Comparison of ENCODE assay signal across 8 cellular contexts in the genomic region with DNA sequence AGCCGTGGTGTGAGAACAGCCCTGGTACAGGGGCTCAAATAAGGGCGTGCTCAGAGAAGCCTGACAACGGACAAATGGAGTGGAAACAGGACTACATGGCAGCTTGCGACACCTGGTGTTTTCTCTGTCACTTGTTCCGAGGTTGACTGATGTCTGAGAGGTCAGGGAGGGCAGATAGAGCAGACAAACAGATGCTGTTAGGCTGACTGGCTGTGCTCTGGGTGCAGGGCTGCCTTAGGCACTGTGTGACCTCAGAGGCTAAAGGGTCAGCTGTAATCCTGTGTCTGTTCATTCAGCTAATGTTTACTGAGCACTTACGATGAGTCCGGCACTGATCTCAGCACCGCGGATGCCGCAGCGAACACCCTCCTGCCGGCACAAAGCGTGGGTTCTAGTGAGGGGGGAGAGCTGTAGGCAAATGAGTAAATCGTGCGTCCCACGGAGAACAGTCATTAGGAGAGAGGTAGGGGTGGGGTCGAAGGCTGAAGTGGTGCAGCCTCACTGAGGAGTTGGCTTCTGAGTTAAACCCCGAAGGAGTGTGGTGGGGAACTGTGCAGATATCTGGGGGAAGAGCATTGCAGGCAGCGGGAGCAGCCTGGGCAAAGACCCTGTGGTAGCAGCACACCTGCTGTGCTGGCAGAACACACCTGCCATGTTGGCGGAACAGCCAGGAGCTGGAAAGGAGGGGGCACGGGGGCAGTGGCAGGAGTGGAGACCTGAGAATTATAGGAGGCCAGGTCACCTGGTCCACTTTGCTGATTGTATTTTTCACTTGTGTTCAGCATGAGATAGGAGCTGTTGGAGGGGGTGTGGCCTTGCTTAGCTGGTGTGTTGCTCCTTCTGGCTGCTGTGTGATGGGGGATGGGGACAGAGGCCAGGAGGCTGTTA. TPM values are rescaled to one million over a fixed set of nuclear protein-coding genes. Genes with fewer than 3 reads are reported as not detected.
DNase-seq lines count a peak whose midpoint lies in the region; ATAC-seq lines count a peak whose summit lies in the region.

No MANE protein-coding gene starts in this region.

- peak overlapping the region; percentile 38 for H2BK12ac ChIP-seq in trophoblast cell (ENCODE audit: low read length)

- DNase-seq in activated CD4-positive, alpha-beta T cell treated with anti-CD3 and anti-CD28 coated beads, Interleukin-2, amount 10 ng/mL, durations not matched to agents 7 days and 5 days, result no peak
- no peak for DNase-seq in activated CD4-positive, alpha-beta T cell treated with anti-CD3 and anti-CD28 coated beads for 4 hours
- peak; percentile 6 for DNase-seq in NCI-H2227 treated with DMSO at 0.1 percent for 48 hours (lab: John Stamatoyannopoulos, UW)
- peak in 1 of 2 donors; percentile 30 for DNase-seq in trophoblast cell
- no peak for DNase-seq in activated T-helper 2 cell treated with anti-CD3 and anti-CD28 coated beads, Interferon-gamma antibody, Interleukin-2, Interleukin-4, amounts not matched to agents 10 μg/mL and 5 μg/mL and 100 μg/mL, durations not matched to agents 14 hours and 24 hours and 36 hours (ENCODE audit: low spot score)
- DNase-seq in dermis blood vessel endothelial cell, result no peak
- no peak for DNase-seq in effector memory CD4-positive, alpha-beta T cell

- H3K27me3 Mint-ChIP-seq in activated CD4-positive, alpha-beta T cell treated with anti-CD3 and anti-CD28 coated beads, Interleukin-2, amount 10 ng/mL, durations not matched to agents 7 days and 5 days, result no peaks in the 10 kb centered on the region
- H3K27me3 Mint-ChIP-seq in activated T-helper 2 cell treated with anti-CD3 and anti-CD28 coated beads, Interferon-gamma antibody, Interleukin-2, Interleukin-4, amounts not matched to agents 10 μg/mL and 5 μg/mL and 100 μg/mL, durations not matched to agents 14 hours and 24 hours and 36 hours (ENCODE audit: low read depth), result no peaks in the 10 kb centered on the region

- H3K79me2 ChIP-seq in trophoblast cell (ENCODE audit: control insufficient read depth, insufficient read depth, low read length, poor library complexity), result peaks cover 10% of the 10 kb centered on the region

- WGBS in trophoblast cell (ENCODE audit: extremely low coverage, insufficient coverage, insufficient read length), result no CpG with 5 or more reads among the region's 21 CpGs

- peak; percentile 91 for ATAC-seq in HG02759 (IDR thresholded peaks at IDR 0.05; ENCODE audit: unreplicated experiment)

- intact Hi-C loops in activated T-helper 2 cell treated with anti-CD3 and anti-CD28 coated beads, Interferon-gamma antibody, Interleukin-2, Interleukin-4, amounts not matched to agents 10 μg/mL and 5 μg/mL and 100 μg/mL, durations not matched to agents 14 hours and 24 hours and 36 hours (cut with micrococcal nuclease), result no loop called here

- H3K4ac ChIP-seq in trophoblast cell (ENCODE audit: low read depth, low read length), result peak overlapping the region; percentile 11

- H2BK120ac ChIP-seq in trophoblast cell (ENCODE audit: insufficient read depth, low read length, poor library complexity), result peak overlapping the region; percentile 34

- H3K9me3 Mint-ChIP-seq in activated CD4-positive, alpha-beta T cell treated with anti-CD3 and anti-CD28 coated beads, Interleukin-2, amount 10 ng/mL, durations not matched to agents 7 days and 5 days, result no peaks in the 10 kb centered on the region
- no peaks in the 10 kb centered on the region for H3K9me3 Mint-ChIP-seq in activated T-helper 2 cell treated with anti-CD3 and anti-CD28 coated beads, Interferon-gamma antibody, Interleukin-2, Interleukin-4, amounts not matched to agents 10 μg/mL and 5 μg/mL and 100 μg/mL, durations not matched to agents 14 hours and 24 hours and 36 hours

- H4K91ac ChIP-seq in trophoblast cell (ENCODE audit: low read depth, low read length), result peak overlapping the region; percentile 90

- no peak overlapping the region for H3K9ac ChIP-seq in trophoblast cell (ENCODE audit: low read length)

- CTCF ChIA-PET in activated CD4-positive, alpha-beta T cell treated with anti-CD3 and anti-CD28 coated beads, Interleukin-2, amount 10 ng/mL, durations not matched to agents 7 days and 5 days (lab: Charles Lee), result interaction anchor here (0.6 to 2.4 kb wide), 5 partner anchors 11 to 1704 kb away, joined by 3 to 13 read pairs (median 5); no protein-coding TSS in a partner anchor

- H3K4me1 Mint-ChIP-seq in activated CD4-positive, alpha-beta T cell treated with anti-CD3 and anti-CD28 coated beads, Interleukin-2, amount 10 ng/mL, durations not matched to agents 7 days and 5 days, result no peaks in the 10 kb centered on the region
- H3K4me1 Mint-ChIP-seq in activated T-helper 2 cell treated with anti-CD3 and anti-CD28 coated beads, Interferon-gamma antibody, Interleukin-2, Interleukin-4, amounts not matched to agents 10 μg/mL and 5 μg/mL and 100 μg/mL, durations not matched to agents 14 hours and 24 hours and 36 hours (ENCODE audit: low read depth), result no peaks in the 10 kb centered on the region

- no peak overlapping the region for H2AFZ ChIP-seq in trophoblast cell (ENCODE audit: insufficient read depth, low read length, poor library complexity)

- peak overlapping the region; percentile 52 for H4K8ac ChIP-seq in trophoblast cell (ENCODE audit: low read depth, low read length)

- H3K4me1 ChIP-seq in trophoblast cell (ENCODE audit: control insufficient read depth in 1 of 2, insufficient read depth in 2 of 2, low read length in 2 of 2), result peaks cover 44 to 53% of the 10 kb centered on the region in 2 experiments
- H3K4me1 ChIP-seq in effector memory CD4-positive, alpha-beta T cell (ENCODE audit: control insufficient read depth, insufficient read depth, low read length, poor library complexity, severe bottlenecking), result no peaks in the 10 kb centered on the region

- POLR2A ChIA-PET in activated CD4-positive, alpha-beta T cell treated with anti-CD3 and anti-CD28 coated beads, Interleukin-2, amount 10 ng/mL, durations not matched to agents 7 days and 5 days (lab: Charles Lee), result interaction anchor here (0.6 kb wide), 1 partner anchor 8 kb away, joined by 3 read pairs; no protein-coding TSS in a partner anchor

- H3K14ac ChIP-seq in trophoblast cell (ENCODE audit: low read length), result peak overlapping the region; percentile 32

- peak overlapping the region; percentile 15 for H3K18ac ChIP-seq in trophoblast cell (ENCODE audit: low read length)

- H4K12ac ChIP-seq in trophoblast cell (ENCODE audit: low read depth, low read length), result no peak overlapping the region

- peak overlapping the region; percentile 87 for H3K27ac ChIP-seq in trophoblast cell (ENCODE audit: low read depth, low read length)
- no peak overlapping the region for H3K27ac ChIP-seq in effector memory CD4-positive, alpha-beta T cell (ENCODE audit: insufficient read depth, low read length, poor library complexity, severe bottlenecking)

- H3K9me3 ChIP-seq in trophoblast cell (ENCODE audit: insufficient read depth, low read depth, low read length), result peaks cover 8% of the 10 kb centered on the region
- H3K9me3 ChIP-seq in effector memory CD4-positive, alpha-beta T cell (ENCODE audit: control insufficient read depth, low read length), result no peaks in the 10 kb centered on the region

- no peaks in the 10 kb centered on the region for H3K36me3 Mint-ChIP-seq in activated CD4-positive, alpha-beta T cell treated with anti-CD3 and anti-CD28 coated beads, Interleukin-2, amount 10 ng/mL, durations not matched to agents 7 days and 5 days (ENCODE audit: low read depth)
- H3K36me3 Mint-ChIP-seq in activated T-helper 2 cell treated with anti-CD3 and anti-CD28 coated beads, Interferon-gamma antibody, Interleukin-2, Interleukin-4, amounts not matched to agents 10 μg/mL and 5 μg/mL and 100 μg/mL, durations not matched to agents 14 hours and 24 hours and 36 hours (ENCODE audit: low read depth), result peaks cover 11% of the 10 kb centered on the region

- peak overlapping the region; percentile 58 for H3K27ac Mint-ChIP-seq in activated CD4-positive, alpha-beta T cell treated with anti-CD3 and anti-CD28 coated beads, Interleukin-2, amount 10 ng/mL, durations not matched to agents 7 days and 5 days
- no peak overlapping the region for H3K27ac Mint-ChIP-seq in activated T-helper 2 cell treated with anti-CD3 and anti-CD28 coated beads, Interferon-gamma antibody, Interleukin-2, Interleukin-4, amounts not matched to agents 10 μg/mL and 5 μg/mL and 100 μg/mL, durations not matched to agents 14 hours and 24 hours and 36 hours

- H2AK5ac ChIP-seq in trophoblast cell (ENCODE audit: low read length), result peak overlapping the region; percentile 19

- no peak overlapping the region for H3K4me3 Mint-ChIP-seq in activated CD4-positive, alpha-beta T cell treated with anti-CD3 and anti-CD28 coated beads, Interleukin-2, amount 10 ng/mL, durations not matched to agents 7 days and 5 days
- H3K4me3 Mint-ChIP-seq in activated T-helper 2 cell treated with anti-CD3 and anti-CD28 coated beads, Interferon-gamma antibody, Interleukin-2, Interleukin-4, amounts not matched to agents 10 μg/mL and 5 μg/mL and 100 μg/mL, durations not matched to agents 14 hours and 24 hours and 36 hours (ENCODE audit: low read depth), result no peak overlapping the region

- no peak overlapping the region for H3K4me3 ChIP-seq in trophoblast cell (ENCODE audit: low read depth, low read length)
- H3K4me3 ChIP-seq in effector memory CD4-positive, alpha-beta T cell (ENCODE audit: insufficient read depth, low read depth, low read length, poor library complexity, severe bottlenecking), result no peak overlapping the region

- peak overlapping the region; percentile 41 for H2BK5ac ChIP-seq in trophoblast cell (ENCODE audit: low read depth, low read length, poor library complexity)

- H3K27me3 ChIP-seq in trophoblast cell (ENCODE audit: insufficient read depth, low read length), result no peaks in the 10 kb centered on the region
- H3K27me3 ChIP-seq in effector memory CD4-positive, alpha-beta T cell (replicated peaks; ENCODE audit: control insufficient read depth, insufficient read depth, low read length, poor library complexity, severe bottlenecking), result no peaks in the 10 kb centered on the region

- H3K4me2 ChIP-seq in trophoblast cell (ENCODE audit: low read length), result peak overlapping the region; percentile 3

- H3K79me1 ChIP-seq in trophoblast cell (ENCODE audit: low read length), result peaks cover 28% of the 10 kb centered on the region

- H3K36me3 ChIP-seq in trophoblast cell (ENCODE audit: control insufficient read depth in 1 of 2, insufficient read depth in 2 of 2, low read length in 2 of 2), result peaks cover 35 to 55% of the 10 kb centered on the region in 2 experiments
- H3K36me3 ChIP-seq in effector memory CD4-positive, alpha-beta T cell (ENCODE audit: control insufficient read depth, insufficient read depth, low read length), result no peaks in the 10 kb centered on the region

- H3K23ac ChIP-seq in trophoblast cell (ENCODE audit: low read length), result no peak overlapping the region

RNA-seq across cellular contexts. Expression of gene GPT2, which starts 35.0 kb away (rescaled TPM):
- 1 to 10 TPM; 3.9 to 4.0 TPM for total RNA-seq in activated CD4-positive, alpha-beta T cell treated with anti-CD3 and anti-CD28 coated beads, Interleukin-2, amount 10 ng/mL, durations not matched to agents 7 days and 5 days
- 73.2 and 77.7 TPM in 2 replicates for polyA plus RNA-seq in trophoblast cell (2013)
- total RNA-seq in activated T-helper 2 cell treated with anti-CD3 and anti-CD28 coated beads, Interferon-gamma antibody, Interleukin-2, Interleukin-4, amounts not matched to agents 10 μg/mL and 5 μg/mL and 100 μg/mL, durations not matched to agents 14 hours and 24 hours and 36 hours, result 12.9 and 13.5 TPM in 2 replicates
- total RNA-seq in dermis blood vessel endothelial cell, result 8.2 and 10.4 TPM in 2 replicates

RNA-seq across cellular contexts. Expression of gene DNAJA2, which starts 54.3 kb away (rescaled TPM):
- 10 to 100 TPM; 52.8 to 54.5 TPM for total RNA-seq in activated CD4-positive, alpha-beta T cell treated with anti-CD3 and anti-CD28 coated beads, Interleukin-2, amount 10 ng/mL, durations not matched to agents 7 days and 5 days
- 76.0 and 76.3 TPM in 2 replicates for polyA plus RNA-seq in trophoblast cell (2013)
- total RNA-seq in activated T-helper 2 cell treated with anti-CD3 and anti-CD28 coated beads, Interferon-gamma antibody, Interleukin-2, Interleukin-4, amounts not matched to agents 10 μg/mL and 5 μg/mL and 100 μg/mL, durations not matched to agents 14 hours and 24 hours and 36 hours, result 65.9 and 74.4 TPM in 2 replicates
- total RNA-seq in dermis blood vessel endothelial cell, result 82.6 and 92.1 TPM in 2 replicates
